ENCODE assay signal across 26 cellular contexts in the genomic region with DNA sequence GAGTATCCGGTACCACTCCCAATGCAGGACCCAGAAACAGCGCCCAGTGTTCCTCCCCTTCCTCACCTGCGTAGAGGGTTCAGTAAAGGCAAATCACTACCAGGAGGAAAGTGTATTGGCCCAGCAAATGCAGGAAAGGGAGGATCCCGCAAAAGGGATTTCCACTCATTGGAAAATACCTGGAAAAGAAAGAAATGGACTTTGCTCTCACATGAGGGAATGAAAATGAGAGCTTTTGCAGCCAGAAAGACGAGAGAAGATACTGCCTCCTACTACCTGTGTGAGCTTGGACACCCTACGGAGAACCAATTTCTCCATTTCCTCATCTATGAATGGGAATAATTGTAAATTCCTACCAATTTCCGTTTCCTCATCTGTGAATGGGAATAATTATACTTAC.
DNase-seq lines count a peak whose midpoint lies in the region; ATAC-seq, FAIRE-seq and TF ChIP-seq lines count a peak whose summit lies in the region.
"Had no signal": no experiment of that assay in that cellular context is flagged by ENCODE, and none has a peak within 500 bp of the region (broad histone marks: within the 10 kb centered on the region; RNA-seq: fewer than 3 reads in every experiment).

No MANE protein-coding gene starts in this region.

- H3K4me1 ChIP-seq in liver (ENCODE audit: control insufficient read depth in 4 of 4, insufficient read depth in 4 of 4, low read length in 3 of 4) (peaks cover 2 to 20% (median 7%) of the 10 kb centered on the region in 4 donors), HepG2 (ENCODE audit: insufficient read depth, low read length) (no peaks in the 10 kb centered on the region), H1 (replicated peaks in 1 of 4; ENCODE audit: control insufficient read depth in 3 of 4, insufficient read depth in 4 of 4, low read length in 3 of 4) (no peaks in the 10 kb centered on the region), right lobe of liver (peaks cover 0 to 15% (median 4%) of the 10 kb centered on the region in 4 donors)
- H3K4me1 ChIP-seq: A549, BE2C, BLaER1 had no signal

- no peak overlapping the region for H2AK5ac ChIP-seq in H1 (ENCODE audit: low read depth, low read length)

- no peak overlapping the region for H3K23ac ChIP-seq in H1 (ENCODE audit: insufficient read length)

- no peaks in the 10 kb centered on the region; the same call in 1 of the 2 replicates for H3K23me2 ChIP-seq in H1 (ENCODE audit: low read depth, low read length)

- H3K79me2 ChIP-seq in HepG2 (ENCODE audit: insufficient read depth, low read length) (no peaks in the 10 kb centered on the region), H1 (ENCODE audit: control insufficient read depth in 1 of 2, insufficient read depth in 2 of 2, low read length in 2 of 2) (no peaks in the 10 kb centered on the region)

- 0 out of 2 replicates have a peak overlapping the region, but pooled peaks have one; percentile 12 for H4K8ac ChIP-seq in H1 (ENCODE audit: extremely low read depth, insufficient read depth, low read length)

- no peak for DNase-seq in HepG2 (ENCODE audit: low spot score)
- DNase-seq in H1 (ENCODE audit: low read depth in 1 of 2, low spot score in 2 of 2), result no peak
- no peak for DNase-seq in right lobe of liver
- DNase-seq in Kasumi-1 (lab: John Stamatoyannopoulos, UW), result no peak
- DNase-seq in activated naive CD4-positive, alpha-beta T cell treated with anti-CD3 and anti-CD28 coated beads, Interleukin-2, amount 50 U/mL, for 16 hours, result no peak
- DNase-seq: ACHN; BE2C; C1 segment of cervical spinal cord; CD4-positive, alpha-beta memory T cell; CD4-positive, CD25-positive, alpha-beta regulatory T cell; CD8-positive, alpha-beta memory T cell; COR-L47; DMS 273 treated with DMSO at 0.1 percent for 48 hours; DMS153; DMS53; DMS79; DND-41; EL; GDM1 had no signal

- POLR2A ChIA-PET in HepG2 (lab: Yijun Ruan, JAX), result no interaction called here
- POLR2A ChIA-PET in H1 (lab: Charles Lee; ENCODE audit: partially characterized antibody), result no interaction called here

- intact Hi-C loops in HepG2 (cut with micrococcal nuclease; ENCODE audit: unreplicated experiment) (no loop called here), right lobe of liver (cut with DNase I) (no loop called here)

- 0 out of 2 replicates have a peak overlapping the region, but pooled peaks have one; percentile 12 for H2BK15ac ChIP-seq in H1 (ENCODE audit: low read length)

- H3K56ac ChIP-seq in H1 (replicated peaks; ENCODE audit: insufficient read length, low read depth, low read length), result no peak overlapping the region

- H3K27me3 ChIP-seq in liver (ENCODE audit: control insufficient read depth in 4 of 4, insufficient read depth in 4 of 4, low read length in 3 of 4) (no peaks in the 10 kb centered on the region), HepG2 (ENCODE audit: control insufficient read depth in 1 of 2, insufficient read depth in 2 of 2, low read length in 2 of 2) (no peaks in the 10 kb centered on the region), H1 (replicated peaks in 1 of 4; ENCODE audit: control insufficient read depth in 3 of 4, extremely low read depth in 1 of 4, insufficient read depth in 3 of 4, low read length in 3 of 4) (no peaks in the 10 kb centered on the region; a peak in 1 of 7 replicates), right lobe of liver (no peaks in the 10 kb centered on the region)
- H3K27me3 ChIP-seq: BLaER1 had no signal

- no peak overlapping the region for H2BK12ac ChIP-seq in H1 (ENCODE audit: low read depth, low read length)

- H3K4me2 ChIP-seq in HepG2 (ENCODE audit: low read depth, low read length) (no peak overlapping the region), H1 (ENCODE audit: insufficient read depth in 1 of 2, low read depth in 2 of 2, low read length in 2 of 2) (no peak overlapping the region)
- H3K4me2 ChIP-seq: A549, BLaER1 had no signal

- TF ChIP-seq RAD21 in liver (IDR thresholded peaks at IDR 0.05) (peak; percentile 22 to 45), HepG2 (CRISPR knock-in tag; IDR thresholded peaks at IDR 0.05) (no peak), H1 (IDR thresholded peaks at IDR 0.05 in 1 of 2, conservative IDR thresholded peaks at IDR 0.05 in 1 of 2; ENCODE audit: low read depth in 2 of 2, low read length in 2 of 2) (no peak)

- in situ Hi-C loops in HepG2 (cut with HindIII; ENCODE audit: extremely low pct_ligation_motif_present, low pct_unique_long_range_greater_than_20kb), result no loop called here

- FAIRE-seq in HepG2 (lab: Jason Lieb, UNC) (no peak), H1 (lab: Jason Lieb, UNC) (no peak)
- FAIRE-seq: A549, GM12878, GM12892, GM18507 had no signal

- TF ChIP-seq CTCF in liver (IDR thresholded peaks at IDR 0.05; ENCODE audit: low read depth, low read length, missing input control) (no peak), HepG2 (CRISPR knock-in tag; IDR thresholded peaks at IDR 0.05) (no peak), H1 (IDR thresholded peaks at IDR 0.05; ENCODE audit: control extremely low read depth in 1 of 3, insufficient read depth in 1 of 3, low read depth in 1 of 3, low read length in 3 of 3) (no peak), right lobe of liver (IDR thresholded peaks at IDR 0.05) (no peak)

- no peak overlapping the region for H4K91ac ChIP-seq in H1 (replicated peaks; ENCODE audit: insufficient read length, low read length)

- H4K5ac ChIP-seq in H1 (ENCODE audit: insufficient read length, low read depth, low read length), result no peak overlapping the region

- no peak overlapping the region for H2BK5ac ChIP-seq in H1 (ENCODE audit: low read depth, low read length)

- ATAC-seq in HepG2 (no peak), right lobe of liver (peak; percentile 69 to 75 (median 72))
- ATAC-seq: A549, GM12878 had no signal

- no peak overlapping the region for H3K27ac ChIP-seq in liver (ENCODE audit: low read depth in 1 of 2, low read length in 2 of 2)
- H3K27ac ChIP-seq in HepG2 (ENCODE audit: extremely low read length, insufficient read depth, low read length), result no peak overlapping the region
- H3K27ac ChIP-seq in H1 (ENCODE audit: low read depth, low read length), result no peak overlapping the region
- H3K27ac ChIP-seq in right lobe of liver, result peak overlapping the region in 1 of 3 donors; percentile 8
- H3K27ac ChIP-seq: 22Rv1, A549, BLaER1 had no signal

- CTCF ChIA-PET in HepG2 (lab: Yijun Ruan, JAX; ENCODE audit: low intra/inter-chr PET ratio, low total read pairs), result no interaction called here
- CTCF ChIA-PET in H1 (lab: Charles Lee; ENCODE audit: partially characterized antibody), result interaction anchor here (0.7 to 1.2 kb wide), 4 partner anchors 8 to 16 kb away, joined by 3 to 4 read pairs (median 4); no protein-coding TSS in a partner anchor

- no peaks in the 10 kb centered on the region for H4K20me1 ChIP-seq in HepG2 (ENCODE audit: insufficient read depth, low read length)
- no peaks in the 10 kb centered on the region for H4K20me1 ChIP-seq in H1 (replicated peaks in 1 of 2; ENCODE audit: control insufficient read depth in 1 of 2, insufficient read depth in 2 of 2, low read length in 2 of 2)
- H4K20me1 ChIP-seq: BLaER1 had no signal

- H2BK120ac ChIP-seq in H1 (replicated peaks; ENCODE audit: low read depth, low read length), result no peak overlapping the region

- 65% methylated on average over 7 of the region's 7 CpGs for WGBS in liver
- WGBS in HepG2 (ENCODE audit: low lambda C conversion rate), result 46% methylated on average over 7 of the region's 7 CpGs
- WGBS in H1 (ENCODE audit: extremely low coverage in 1 of 2, insufficient coverage in 1 of 2, insufficient read length in 1 of 2, insufficient replicate concordance in 2 of 2, low coverage in 1 of 2, low lambda C conversion rate in 2 of 2, missing lambda C conversion rate in 1 of 2), 2 experiments, result 91% methylated on average over 7 of the region's 7 CpGs; no CpG with 5 or more reads in 1 of the 2 experiments
- WGBS in right lobe of liver (ENCODE audit: insufficient coverage, low coverage, low lambda C conversion rate, missing lambda C conversion rate), result 62% methylated on average over 7 of the region's 7 CpGs

- H3K9me3 ChIP-seq in liver (ENCODE audit: control insufficient read depth in 4 of 4, low read length in 3 of 4), result no peaks in the 10 kb centered on the region
- no peaks in the 10 kb centered on the region for H3K9me3 ChIP-seq in HepG2 (ENCODE audit: low read length)
- no peaks in the 10 kb centered on the region for H3K9me3 ChIP-seq in H1 (ENCODE audit: insufficient read depth in 2 of 2, low read depth in 1 of 2, low read length in 1 of 2)
- H3K9me3 ChIP-seq in right lobe of liver, result no peaks in the 10 kb centered on the region
- H3K9me3 ChIP-seq: A549, BE2C had no signal

- H2AFZ ChIP-seq in HepG2 (ENCODE audit: low read length) (no peak overlapping the region), H1 (ENCODE audit: low read length) (no peak overlapping the region)

- no TSS peak for BruUV-seq in HepG2 (replicated peaks; lab: Mats Ljungman, UMichigan)

- H3K36me3 ChIP-seq in liver (ENCODE audit: control insufficient read depth in 4 of 4, insufficient read depth in 3 of 4, low read depth in 1 of 4, low read length in 3 of 4) (no peaks in the 10 kb centered on the region), HepG2 (replicated peaks in 1 of 2; ENCODE audit: control insufficient read depth in 1 of 2, insufficient read depth in 2 of 2, low read length in 2 of 2) (no peaks in the 10 kb centered on the region), H1 (ENCODE audit: control insufficient read depth in 2 of 4, insufficient read depth in 4 of 4, low read length in 3 of 4) (no peaks in the 10 kb centered on the region), right lobe of liver (no peaks in the 10 kb centered on the region)
- H3K36me3 ChIP-seq: BE2C, BLaER1 had no signal

- no peaks in the 10 kb centered on the region for H3K79me1 ChIP-seq in H1 (ENCODE audit: low read depth, low read length)

- no peak overlapping the region for H3K14ac ChIP-seq in H1 (ENCODE audit: insufficient read length)

- no peak overlapping the region for H3K4ac ChIP-seq in H1 (replicated peaks; ENCODE audit: insufficient read length, low read depth, low read length)

- TF ChIP-seq EP300 in HepG2 (IDR thresholded peaks at IDR 0.05; ENCODE audit: low read depth in 2 of 2, low read length in 2 of 2) (no peak), HepG2 (CRISPR knock-in tag; IDR thresholded peaks at IDR 0.05; ENCODE audit: borderline replicate concordance) (no peak), H1 (IDR thresholded peaks at IDR 0.05; ENCODE audit: borderline replicate concordance in 1 of 2, low read depth in 2 of 2, low read length in 2 of 2) (no peak)

- H3K4me3 ChIP-seq in liver (ENCODE audit: low read depth in 1 of 3, low read length in 3 of 3), result no peak overlapping the region
- no peak overlapping the region for H3K4me3 ChIP-seq in HepG2 (replicated peaks in 1 of 3; ENCODE audit: insufficient read depth in 1 of 3, low read depth in 2 of 3, low read length in 3 of 3)
- H3K4me3 ChIP-seq in H1 (ENCODE audit: extremely low read depth in 1 of 4, insufficient read depth in 2 of 4, low read depth in 3 of 4, low read length in 4 of 4), result no peak overlapping the region
- H3K4me3 ChIP-seq in right lobe of liver, result no peak overlapping the region
- H3K4me3 ChIP-seq: A549, BLaER1, GM12878 had no signal

- H3K18ac ChIP-seq in H1 (ENCODE audit: extremely low read depth, low read length), result no peak overlapping the region

- TF ChIP-seq POLR2A in HepG2 (IDR thresholded peaks at IDR 0.05; ENCODE audit: insufficient read depth in 1 of 2, low read depth in 2 of 2, low read length in 2 of 2) (no peak), H1 (IDR thresholded peaks at IDR 0.05; ENCODE audit: control extremely low read depth in 1 of 2, low read depth in 2 of 2, low read length in 2 of 2) (no peak), right lobe of liver (IDR thresholded peaks at IDR 0.05) (no peak)

- H2BK20ac ChIP-seq in H1 (ENCODE audit: low read length), result no peak overlapping the region

- H3K9ac ChIP-seq in liver (ENCODE audit: low read depth in 1 of 2, low read length in 2 of 2) (no peak overlapping the region), HepG2 (ENCODE audit: insufficient read depth, low read depth, low read length) (no peak overlapping the region), H1 (replicated peaks in 1 of 4; ENCODE audit: extremely low read depth in 1 of 4, low read depth in 3 of 4, low read length in 3 of 4) (no peak overlapping the region)
- H3K9ac ChIP-seq: BLaER1 had no signal
